ENCODE assay signal across 10 cellular contexts in genomic region chr19:38317104-38317612, GRCh38. TPM values are rescaled to one million over a fixed set of nuclear protein-coding genes. Genes with fewer than 3 reads are reported as not detected.
A peak's percentile ranks its signal among the peaks of the same experiment; 100 is the strongest.
DNase-seq lines count a peak whose midpoint lies in the region; ATAC-seq and TF ChIP-seq lines count a peak whose summit lies in the region.
"Had no signal": no experiment of that assay in that cellular context is flagged by ENCODE, and none has a peak within 500 bp of the region (broad histone marks: within the 10 kb centered on the region; RNA-seq: fewer than 3 reads in every experiment).

No MANE protein-coding gene starts in this region.

- peaks cover 58% of the 10 kb centered on the region for H3K4me1 Mint-ChIP-seq in central memory CD8-positive, alpha-beta T cell

- no peak for TF ChIP-seq POLR2A in spleen (IDR thresholded peaks at IDR 0.05)

- H3K27ac Mint-ChIP-seq in central memory CD8-positive, alpha-beta T cell (ENCODE audit: low read depth), result peak overlapping the region; percentile 91

- ATAC-seq in central memory CD8-positive, alpha-beta T cell (replicated peaks; ENCODE audit: extremely low read depth, poor library complexity, severe bottlenecking), result no peak

- H3K27me3 ChIP-seq in spleen (replicated peaks in 1 of 7), result no peaks in the 10 kb centered on the region
- H3K27me3 ChIP-seq: SJCRH30 had no signal

- intact Hi-C loops in spleen (cut with DNase I; ENCODE audit: low total_unique reads), result no loop called here

- H3K9me3 ChIP-seq in spleen, result no peaks in the 10 kb centered on the region
- H3K9me3 ChIP-seq: SJCRH30 had no signal

- H3K4me1 ChIP-seq in spleen, result peaks cover 35 to 97% (median 65%) of the 10 kb centered on the region in 6 donors

- H3K36me3 Mint-ChIP-seq in central memory CD8-positive, alpha-beta T cell (ENCODE audit: insufficient read depth), result peaks cover 15% of the 10 kb centered on the region

- peak overlapping the region; percentile 72 to 93 (median 90) for H3K27ac ChIP-seq in spleen
- H3K27ac ChIP-seq: SJCRH30 had no signal

- 9 to 19% (median 11%) methylated on average over 11 of the region's 11 CpGs for WGBS in spleen, 5 donors

- no peaks in the 10 kb centered on the region for H3K36me3 ChIP-seq in spleen
- H3K36me3 ChIP-seq: SJCRH30 had no signal

- H3K4me3 Mint-ChIP-seq in central memory CD8-positive, alpha-beta T cell, result peak overlapping the region; percentile 79

- TF ChIP-seq CTCF in spleen (IDR thresholded peaks at IDR 0.05 in 8 of 11, conservative IDR thresholded peaks at IDR 0.05 in 3 of 11), result no peak

- peak overlapping the region; percentile 0 to 78 (median 56) for H3K4me3 ChIP-seq in spleen

- H3K27me3 Mint-ChIP-seq in central memory CD8-positive, alpha-beta T cell, result no peaks in the 10 kb centered on the region

- no peaks in the 10 kb centered on the region for H3K9me3 Mint-ChIP-seq in central memory CD8-positive, alpha-beta T cell

- DNase-seq in SIG-M5 treated with dmso at 0.1 percent for 504 hours (lab: John Stamatoyannopoulos, UW; ENCODE audit: unreplicated experiment) (peak; percentile 34), SIG-M5 (lab: John Stamatoyannopoulos, UW) (no peak), SKM-1 (lab: John Stamatoyannopoulos, UW; ENCODE audit: unreplicated experiment) (peak; percentile 49), spleen (peak; percentile 82), SW 1271 (lab: John Stamatoyannopoulos, UW) (no peak), A172 (ENCODE audit: low spot score) (no peak), NCI-H146 treated with DMSO at 0.1 percent for 48 hours (lab: John Stamatoyannopoulos, UW; ENCODE audit: unreplicated experiment) (no peak)
- DNase-seq in central memory CD8-positive, alpha-beta T cell (ENCODE audit: low spot score in 2 of 2), result no peak
- DNase-seq: kidney glomerular epithelial cell, SJCRH30 had no signal

RNA-seq across cellular contexts. Expression of gene YIF1B, which starts 1.4 kb away (rescaled TPM):
- 10 to 100 TPM; 31.4 to 40.6 (median 38.4) TPM for total RNA-seq in spleen
- 10 to 100 TPM; 41.2 to 56.7 (median 46.6) TPM for polyA plus RNA-seq in spleen
- 98.8 and 110 TPM in 2 replicates for total RNA-seq in A172 (2014; rRNA removed; shearing (Covaris generic))

RNA-seq across cellular contexts. Expression of gene KCNK6, which starts 2.5 kb away (rescaled TPM):
- total RNA-seq in spleen, result 10 to 100 TPM; 11.8 to 25.9 (median 17.8) TPM
- polyA plus RNA-seq in spleen, result 1 to 10 TPM; 3.8 to 9.3 (median 4.5) TPM
- 0.17 and 0.57 TPM in 2 replicates for total RNA-seq in A172 (2014; rRNA removed; shearing (Covaris generic))

RNA-seq across cellular contexts. Expression of gene C19orf33, which starts 13.1 kb away (rescaled TPM):
- 1 to 10 TPM in 5 of 7 donors, not detected in 2; 3.2 to 6.1 (median 4.1) TPM for total RNA-seq in spleen
- polyA plus RNA-seq in spleen, result 10 to 100 TPM; 11.0 to 53.6 (median 11.2) TPM
- 220 and 316 TPM in 2 replicates for total RNA-seq in A172 (2014; rRNA removed; shearing (Covaris generic))
- total RNA-seq: SJCRH30 had no signal

RNA-seq across cellular contexts. Expression of gene CATSPERG, which starts 18.5 kb away (rescaled TPM):
- 10 to 100 TPM in 2 of 7 donors, 1 to 10 TPM in 5; 4.0 to 10.7 (median 7.4) TPM for total RNA-seq in spleen
- 1 to 10 TPM; 1.8 to 4.4 (median 1.9) TPM for polyA plus RNA-seq in spleen
- total RNA-seq in A172 (2014; rRNA removed; shearing (Covaris generic)), result 1.5 TPM in 2 replicates

RNA-seq across cellular contexts. Expression of gene SPINT2, which starts 52.8 kb away (rescaled TPM):
- total RNA-seq in spleen, result 10 to 100 TPM; 41.2 to 87.8 (median 59.5) TPM
- polyA plus RNA-seq in spleen, result 10 to 100 TPM; 63.2 to 82.9 (median 65.6) TPM
- total RNA-seq in A172 (2014; rRNA removed; shearing (Covaris generic)), result 0.41 and 0.60 TPM in 2 replicates

Comparison
In these comparisons a context has a peak if more than half of its experiments do, and no peak if none do; other contexts are left out.
1. DNase-seq: peak in SIG-M5 treated with dmso at 0.1 percent for 504 hours (single experiment), SKM-1 (single experiment) and spleen (single experiment); none in SIG-M5 (single experiment), central memory CD8-positive, alpha-beta T cell (0 of 2), SW 1271 (0 of 2), A172 (single experiment) and NCI-H146 treated with DMSO at 0.1 percent for 48 hours (single experiment).
2. RNA of gene C19orf33, which starts 13.1 kb away (total RNA-seq): 220 to 316 TPM in A172; 3.2 to 6.1 TPM in spleen; every median in the first group is over 10 times any median in the second.